2 cellular contexts compared by ENCODE assay signal in genomic region chr2:45823723-45824206, GRCh38.
TF ChIP-seq lines count a peak whose summit lies in the region.

No MANE protein-coding gene starts in this region.

TF ChIP-seq in HCT116, 20 proteins besides CTCF, POLR2A, EP300 and RAD21 (continued from another document):
- TF ChIP-seq EZH2phosphoT487 (IDR thresholded peaks at IDR 0.05; ENCODE audit: borderline replicate concordance): no peak
- TF ChIP-seq MAX (IDR thresholded peaks at IDR 0.05): no peak
- no peak for TF ChIP-seq JUND (IDR thresholded peaks at IDR 0.05)
- no peak for TF ChIP-seq CBX3 (IDR thresholded peaks at IDR 0.05; ENCODE audit: low read depth)
- TF ChIP-seq POLR2AphosphoS5 (IDR thresholded peaks at IDR 0.05; ENCODE audit: low read depth, low read length): no peak
- TF ChIP-seq EGR1 (IDR thresholded peaks at IDR 0.05; ENCODE audit: low read depth): no peak
- no peak for TF ChIP-seq ZBTB33 (IDR thresholded peaks at IDR 0.05; ENCODE audit: extremely low read depth, insufficient replicate concordance, low read length)
- no peak for TF ChIP-seq REST (IDR thresholded peaks at IDR 0.05; ENCODE audit: low read depth)
- TF ChIP-seq SRF (IDR thresholded peaks at IDR 0.05; ENCODE audit: low read depth): no peak
- no peak for TF ChIP-seq ELF1 (IDR thresholded peaks at IDR 0.05; ENCODE audit: borderline replicate concordance, low read depth)
- no peak for TF ChIP-seq SP1 (IDR thresholded peaks at IDR 0.05; ENCODE audit: low read depth)

TF ChIP-seq in SK-N-SH, 30 proteins besides CTCF, POLR2A, EP300 and RAD21 (continued from another document):
- no peak for TF ChIP-seq EZH2phosphoT487 (IDR thresholded peaks at IDR 0.05; ENCODE audit: borderline replicate concordance, low read depth)
- TF ChIP-seq MXI1 (IDR thresholded peaks at IDR 0.05; ENCODE audit: low read depth, low read length): peak; percentile 94
- TF ChIP-seq IRF3 (IDR thresholded peaks at IDR 0.05; ENCODE audit: low read depth, low read length): no peak
- TF ChIP-seq PBX3 (IDR thresholded peaks at IDR 0.05): no peak
- no peak for TF ChIP-seq TAF1 (IDR thresholded peaks at IDR 0.05; ENCODE audit: borderline replicate concordance, low read depth, low read length)
- TF ChIP-seq TCF12 (IDR thresholded peaks at IDR 0.05): peak; percentile 21; the same call in 1 of the 2 replicates
- peak; percentile 85 for TF ChIP-seq FOXJ3 (CRISPR knock-in tag; IDR thresholded peaks at IDR 0.05)
- TF ChIP-seq ELF1 (IDR thresholded peaks at IDR 0.05): no peak
- TF ChIP-seq ZBTB33 (IDR thresholded peaks at IDR 0.05; ENCODE audit: borderline replicate concordance, low read depth): no peak
- TF ChIP-seq MAX (IDR thresholded peaks at IDR 0.05; ENCODE audit: low read depth): peak; percentile 62; the same call in 1 of the 2 replicates
- no peak for TF ChIP-seq NFIC (IDR thresholded peaks at IDR 0.05; ENCODE audit: borderline replicate concordance)
- TF ChIP-seq POLR2AphosphoS5 (IDR thresholded peaks at IDR 0.05; ENCODE audit: low read depth, low read length): no peak
- peak; percentile 61; the same call in 1 of the 2 replicates for TF ChIP-seq RFX5 (IDR thresholded peaks at IDR 0.05; ENCODE audit: low read length)
- TF ChIP-seq REST (IDR thresholded peaks at IDR 0.05; ENCODE audit: low read depth, low read length): peak; percentile 17; the same call in 1 of the 2 replicates
- TF ChIP-seq SIN3A (IDR thresholded peaks at IDR 0.05; ENCODE audit: borderline replicate concordance, low read depth, low read length): no peak
- TF ChIP-seq YY1 (IDR thresholded peaks at IDR 0.05; ENCODE audit: low read depth): no peak
TF ChIP-seq in SK-N-SH: peak in this region for 10.
